ENCODE assay signal across 18 cellular contexts in genomic region chr2:214706986-214707385, GRCh38.
DNase-seq lines count a peak whose midpoint lies in the region; ATAC-seq and TF ChIP-seq lines count a peak whose summit lies in the region.
"Had no signal": no experiment of that assay in that cellular context is flagged by ENCODE, and none has a peak within 500 bp of the region (broad histone marks: within the 10 kb centered on the region; RNA-seq: fewer than 3 reads in every experiment).

No MANE protein-coding gene starts in this region.

- DNase-seq in NCI-H146 (lab: John Stamatoyannopoulos, UW) (peak; percentile 3), NCI-H146 treated with DMSO at 0.1 percent for 48 hours (lab: John Stamatoyannopoulos, UW; ENCODE audit: unreplicated experiment) (no peak), OCI-M1 (lab: John Stamatoyannopoulos, UW) (peak; percentile 84), fibroblast of villous mesenchyme (ENCODE audit: low read depth) (peak; percentile 6), left colon (no peak), NCI-H2081 (lab: John Stamatoyannopoulos, UW) (no peak)
- DNase-seq: activated CD4-positive, CD25-positive, alpha-beta regulatory T cell; activated CD8-positive, alpha-beta memory T cell treated with anti-CD3 and anti-CD28 coated beads, Interleukin-2, amount 50 U/mL, for 48 hours; CD4-positive, CD25-positive, alpha-beta regulatory T cell; EL; heart right ventricle; lower lobe of right lung; NCI-H1048; stimulated activated naive CD8-positive, alpha-beta T cell treated with anti-CD3 and anti-CD28 coated beads, Interleukin-15, Interleukin-2, amounts not matched to agents 100 U/mL and 50 U/mL, for 24 hours; T-helper 1 cell had no signal

- peaks cover 6% of the 10 kb centered on the region for H3K4me1 ChIP-seq in neuron (ENCODE audit: insufficient read depth, low read length)
- H3K4me1 ChIP-seq: lower lobe of right lung had no signal

- H3K4me3 ChIP-seq in fibroblast of villous mesenchyme (ENCODE audit: low read depth, low read length) (no peak overlapping the region), neuron (ENCODE audit: low read length) (no peak overlapping the region)
- H3K4me3 ChIP-seq: heart right ventricle, lower lobe of right lung had no signal

- ATAC-seq in left colon, result no peak
- ATAC-seq in GM18858 (IDR thresholded peaks at IDR 0.05; ENCODE audit: unreplicated experiment), result no peak
- ATAC-seq: lower lobe of right lung; stimulated activated naive CD8-positive, alpha-beta T cell treated with anti-CD3 and anti-CD28 coated beads, Interleukin-15, Interleukin-2, amounts not matched to agents 100 U/mL and 50 U/mL, for 24 hours had no signal

- no peaks in the 10 kb centered on the region for H3K36me3 ChIP-seq in neuron (ENCODE audit: insufficient read depth, low read length)
- H3K36me3 ChIP-seq: heart right ventricle, lower lobe of right lung, neutrophil had no signal

- no peaks in the 10 kb centered on the region for H3K9me3 ChIP-seq in neuron (ENCODE audit: low read length)
- H3K9me3 ChIP-seq: lower lobe of right lung, neutrophil had no signal

- no peak for TF ChIP-seq CTCF in fibroblast of villous mesenchyme (IDR thresholded peaks at IDR 0.05; ENCODE audit: insufficient read depth, low read depth, low read length)

- H3K27me3 ChIP-seq in neuron (ENCODE audit: insufficient read depth, low read length), result no peaks in the 10 kb centered on the region
- H3K27me3 ChIP-seq: heart right ventricle, neutrophil had no signal

- peak overlapping the region; percentile 38 for H2AFZ ChIP-seq in neuron (ENCODE audit: low read depth, low read length)

- intact Hi-C loops in left colon (cut with DNase I, micrococcal nuclease), result no loop called here

Comparison
In these comparisons a context has a peak if more than half of its experiments do, and no peak if none do; other contexts are left out.
1. DNase-seq: peak in NCI-H146 (single experiment), OCI-M1 (single experiment) and fibroblast of villous mesenchyme (single experiment); none in NCI-H146 treated with DMSO at 0.1 percent for 48 hours (single experiment), left colon (0 of 2) and NCI-H2081 (0 of 2).